Comparison of ENCODE assay signal across 22 cellular contexts in the genomic region with DNA sequence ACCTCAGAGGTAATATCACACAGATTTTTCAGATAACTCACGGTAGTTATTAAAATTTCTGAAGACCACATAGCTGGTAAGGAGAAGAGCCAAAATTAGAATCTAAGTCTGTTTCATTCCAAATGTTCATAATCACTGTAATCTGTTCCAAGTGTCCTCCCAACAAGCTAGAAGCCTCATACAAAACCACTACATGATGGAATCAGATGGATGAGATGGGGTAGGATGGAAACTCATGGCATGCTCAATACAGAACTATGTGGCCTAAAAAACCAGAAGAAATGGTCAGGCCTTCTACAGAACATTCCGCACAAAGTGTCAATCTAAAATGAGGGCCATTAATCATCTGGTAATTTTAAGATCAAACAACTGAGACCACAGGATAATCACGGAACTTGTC.
A peak's percentile ranks its signal among the peaks of the same experiment; 100 is the strongest.
DNase-seq lines count a peak whose midpoint lies in the region; ATAC-seq, FAIRE-seq and TF ChIP-seq lines count a peak whose summit lies in the region.
"Had no signal": no experiment of that assay in that cellular context is flagged by ENCODE, and none has a peak within 500 bp of the region (broad histone marks: within the 10 kb centered on the region; RNA-seq: fewer than 3 reads in every experiment).

No MANE protein-coding gene starts in this region.

- ATAC-seq in GM18907 (IDR thresholded peaks at IDR 0.05; ENCODE audit: unreplicated experiment) (no peak), GM21619 (IDR thresholded peaks at IDR 0.05; ENCODE audit: unreplicated experiment) (no peak), upper lobe of right lung (no peak)
- ATAC-seq: GM12878, HCT116 had no signal

- H3K36me3 ChIP-seq in astrocyte (ENCODE audit: insufficient read depth, low read length) (no peaks in the 10 kb centered on the region), upper lobe of right lung (no peaks in the 10 kb centered on the region)

- FAIRE-seq in astrocyte (lab: Jason Lieb, UNC): no peak
- FAIRE-seq: GM12878, HTR-8/SVneo had no signal

- H3K27ac ChIP-seq in astrocyte (ENCODE audit: low read depth, low read length) (no peak overlapping the region), upper lobe of right lung (no peak overlapping the region)
- H3K27ac ChIP-seq: C4-2B had no signal

- no peaks in the 10 kb centered on the region for H4K20me1 ChIP-seq in astrocyte (ENCODE audit: insufficient read depth, low read length)

- peaks cover 11% of the 10 kb centered on the region for H3K4me1 Mint-ChIP-seq in astrocyte (ENCODE audit: low read depth, unreplicated experiment)

- no peak overlapping the region for H3K4me3 ChIP-seq in astrocyte (ENCODE audit: insufficient read depth, low read depth, low read length)
- H3K4me3 ChIP-seq in upper lobe of right lung: no peak overlapping the region
- H3K4me3 ChIP-seq: GM12878 had no signal

- DNase-seq in AG08395 (ENCODE audit: low spot score) (peak; percentile 35), astrocyte (ENCODE audit: low read depth) (peak; percentile 64), myocyte (ENCODE audit: low read depth) (peak; percentile 44), islet precursor cell (no peak), upper lobe of right lung (no peak)
- DNase-seq: 8988T; AML-193; Calu3; CD4-positive, alpha-beta T cell; DMS79 treated with DMSO at 0.1 percent for 48 hours; EL; GOT3; H7; HFFc6; KG1 had no signal

- H3K27me3 ChIP-seq in astrocyte (ENCODE audit: insufficient read depth, low read length) (no peaks in the 10 kb centered on the region), upper lobe of right lung (no peaks in the 10 kb centered on the region)

- TF ChIP-seq CTCF in astrocyte (IDR thresholded peaks at IDR 0.05; ENCODE audit: insufficient read depth, low read depth, low read length): no peak
- TF ChIP-seq CTCF in upper lobe of right lung (IDR thresholded peaks at IDR 0.05): no peak

- intact Hi-C loops in upper lobe of right lung (cut with DNase I): no loop called here

- no peak overlapping the region for H3K4me3 Mint-ChIP-seq in astrocyte (ENCODE audit: unreplicated experiment)
- H3K4me3 Mint-ChIP-seq: CD4-positive, alpha-beta T cell; HFFc6; IgD-negative memory B cell had no signal

- H3K9me3 Mint-ChIP-seq in astrocyte (ENCODE audit: unreplicated experiment): no peaks in the 10 kb centered on the region
- H3K9me3 Mint-ChIP-seq: CD4-positive, alpha-beta T cell; HFFc6; IgD-negative memory B cell had no signal

- H2AFZ ChIP-seq in astrocyte (ENCODE audit: low read depth, low read length): no peak overlapping the region

- no peak overlapping the region for H3K4me2 ChIP-seq in astrocyte (ENCODE audit: low read length)

- no peaks in the 10 kb centered on the region for H3K27me3 Mint-ChIP-seq in astrocyte (ENCODE audit: low read depth, unreplicated experiment)
- H3K27me3 Mint-ChIP-seq: CD4-positive, alpha-beta T cell had no signal

- H3K9me3 ChIP-seq in astrocyte (ENCODE audit: insufficient read depth, low read depth, low read length): no peaks in the 10 kb centered on the region
- no peaks in the 10 kb centered on the region for H3K9me3 ChIP-seq in upper lobe of right lung

- H3K79me2 ChIP-seq in astrocyte (ENCODE audit: insufficient read depth, low read length): no peaks in the 10 kb centered on the region

- H3K27ac Mint-ChIP-seq in astrocyte (ENCODE audit: unreplicated experiment): no peak overlapping the region
- H3K27ac Mint-ChIP-seq: CD4-positive, alpha-beta T cell; HFFc6; IgD-negative memory B cell had no signal

- H3K9ac ChIP-seq in astrocyte (ENCODE audit: low read length): no peak overlapping the region

- H3K36me3 Mint-ChIP-seq in astrocyte (ENCODE audit: low read depth, unreplicated experiment): no peaks in the 10 kb centered on the region
- H3K36me3 Mint-ChIP-seq: IgD-negative memory B cell had no signal

- H3K4me1 ChIP-seq in astrocyte (ENCODE audit: insufficient read depth, low read length) (no peaks in the 10 kb centered on the region), upper lobe of right lung (no peaks in the 10 kb centered on the region)

Comparison
In these comparisons a context has a peak if more than half of its experiments do, and no peak if none do; other contexts are left out.
1. DNase-seq: peak in AG08395 (single experiment), astrocyte (single experiment) and myocyte (single experiment); none in islet precursor cell (single experiment) and upper lobe of right lung (single experiment).